8 cellular contexts compared by ENCODE assay signal in the genomic region with DNA sequence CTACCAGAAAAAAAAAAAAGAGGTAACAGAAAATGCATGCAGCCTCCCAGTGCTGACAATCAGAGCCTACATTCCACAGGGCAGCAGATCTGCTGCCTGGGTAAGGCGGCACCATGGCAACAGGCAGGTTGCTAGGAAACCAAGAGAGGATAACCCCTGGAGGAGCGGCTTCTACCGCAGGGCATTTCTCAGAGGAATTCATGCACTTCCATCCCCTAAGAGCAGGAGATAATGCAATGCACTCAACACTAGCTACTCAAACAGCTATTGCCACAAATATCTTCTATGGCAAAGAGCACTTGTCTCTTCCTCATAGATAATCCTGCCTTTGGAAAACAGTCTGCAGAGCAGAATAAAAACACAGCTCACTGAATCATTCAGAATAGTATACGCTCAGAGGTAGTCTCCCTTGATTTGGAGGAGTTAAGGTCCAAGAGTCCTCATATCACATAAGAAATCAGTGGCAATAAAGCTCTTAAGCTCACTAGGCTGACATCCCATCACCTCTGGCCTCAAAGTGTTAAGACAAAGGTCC. TPM values are rescaled to one million over a fixed set of nuclear protein-coding genes. Genes with fewer than 3 reads are reported as not detected.
DNase-seq lines count a peak whose midpoint lies in the region; ATAC-seq and TF ChIP-seq lines count a peak whose summit lies in the region.

No MANE protein-coding gene starts in this region.

- no peaks in the 10 kb centered on the region for H3K9me3 Mint-ChIP-seq in GM23338

- H3K27me3 ChIP-seq in GM23338 (ENCODE audit: insufficient read depth) (no peaks in the 10 kb centered on the region), layer of hippocampus (ENCODE audit: control insufficient read depth, insufficient read depth, low read length) (no peaks in the 10 kb centered on the region), tibial artery (no peaks in the 10 kb centered on the region)

- no peaks in the 10 kb centered on the region for H3K9me3 ChIP-seq in tibial artery

- H3K79me2 ChIP-seq in GM23338 (replicated peaks; ENCODE audit: insufficient read depth) = peaks cover 96% of the 10 kb centered on the region

- peak overlapping the region; percentile 34; the same call in 1 of the 2 replicates for H3K27ac ChIP-seq in GM23338 (ENCODE audit: low read depth)
- H3K27ac ChIP-seq in layer of hippocampus (ENCODE audit: low read depth, low read length) = peak overlapping the region; percentile 67
- H3K27ac ChIP-seq in tibial artery = peak overlapping the region; percentile 34 to 85

- no peaks in the 10 kb centered on the region; the same call in 1 of the 2 replicates for H3F3A ChIP-seq in GM23338 (replicated peaks; ENCODE audit: low read depth)

- no peak overlapping the region for H3K4me3 ChIP-seq in GM23338
- no peak overlapping the region for H3K4me3 ChIP-seq in tibial artery

- no peaks in the 10 kb centered on the region for H3K9me2 ChIP-seq in GM23338 (ENCODE audit: insufficient read depth)

- TF ChIP-seq CTCF in GM23338 (conservative IDR thresholded peaks at IDR 0.05; ENCODE audit: low read depth in 2 of 2) = no peak
- TF ChIP-seq CTCF in tibial artery (IDR thresholded peaks at IDR 0.05) = no peak

- ATAC-seq in GM23338 (peak; percentile 93), GM21367 (IDR thresholded peaks at IDR 0.05; ENCODE audit: unreplicated experiment) (no peak)

- no peak overlapping the region for H2AFZ ChIP-seq in GM23338

- peak overlapping the region; percentile 29 for H3K27ac Mint-ChIP-seq in GM23338

- H4K20me1 ChIP-seq in GM23338 (replicated peaks; ENCODE audit: insufficient read depth) = peaks cover 85% of the 10 kb centered on the region

- intact Hi-C loops in tibial artery (cut with DNase I; ENCODE audit: low total_unique reads) = no loop called here

- no peaks in the 10 kb centered on the region for H3K36me3 ChIP-seq in GM23338 (ENCODE audit: insufficient read depth)
- peaks cover 0 to 6% (median 0%) of the 10 kb centered on the region in 3 donors for H3K36me3 ChIP-seq in tibial artery

- peaks cover 52% of the 10 kb centered on the region for H3K4me1 ChIP-seq in GM23338 (ENCODE audit: insufficient read depth)
- peaks cover 0 to 85% (median 55%) of the 10 kb centered on the region in 4 donors for H3K4me1 ChIP-seq in tibial artery

- no peak overlapping the region for H3K4me2 ChIP-seq in GM23338

- H3K27me3 Mint-ChIP-seq in GM23338 (ENCODE audit: insufficient read depth, low read depth, poor library complexity) = peaks cover 14% of the 10 kb centered on the region

- H3K4me3 Mint-ChIP-seq in GM23338 = peak overlapping the region; percentile 5; the same call in 1 of the 3 replicates

- no peaks in the 10 kb centered on the region for H3K36me3 Mint-ChIP-seq in GM23338 (ENCODE audit: low read depth)

- H3K4me1 Mint-ChIP-seq in GM23338 = peaks cover 63% of the 10 kb centered on the region

- DNase-seq in GM23338 (ENCODE audit: low spot score) = peak; percentile 99
- DNase-seq in NCI-H446 treated with DMSO at 0.1 percent for 48 hours (lab: John Stamatoyannopoulos, UW) = peak; percentile 49
- peak; percentile 55 to 73 for DNase-seq in cerebellar nuclear complex (lab: John Stamatoyannopoulos, UW)
- DNase-seq in tibial artery = peak; percentile 70 to 87
- no peak for DNase-seq in activated CD4-positive, alpha-beta T cell treated with anti-CD3 and anti-CD28 coated beads, Interleukin-2, amount 50 U/mL, for 4 hours
- no peak for DNase-seq in 8988T

TF ChIP-seq in GM23338, 12 proteins besides CTCF, POLR2A, EP300 and RAD21:
- no peak for TF ChIP-seq STAT1 (IDR thresholded peaks at IDR 0.05; ENCODE audit: unreplicated experiment)
- TF ChIP-seq ZNF114 (CRISPR knock-in tag; IDR thresholded peaks at IDR 0.05) = no peak
- no peak for TF ChIP-seq CREB1 (CRISPR knock-in tag; IDR thresholded peaks at IDR 0.05; ENCODE audit: low read depth)
- TF ChIP-seq EZH2 (IDR thresholded peaks at IDR 0.05; ENCODE audit: low read depth, unreplicated experiment) = no peak
- TF ChIP-seq, protein P1, sequence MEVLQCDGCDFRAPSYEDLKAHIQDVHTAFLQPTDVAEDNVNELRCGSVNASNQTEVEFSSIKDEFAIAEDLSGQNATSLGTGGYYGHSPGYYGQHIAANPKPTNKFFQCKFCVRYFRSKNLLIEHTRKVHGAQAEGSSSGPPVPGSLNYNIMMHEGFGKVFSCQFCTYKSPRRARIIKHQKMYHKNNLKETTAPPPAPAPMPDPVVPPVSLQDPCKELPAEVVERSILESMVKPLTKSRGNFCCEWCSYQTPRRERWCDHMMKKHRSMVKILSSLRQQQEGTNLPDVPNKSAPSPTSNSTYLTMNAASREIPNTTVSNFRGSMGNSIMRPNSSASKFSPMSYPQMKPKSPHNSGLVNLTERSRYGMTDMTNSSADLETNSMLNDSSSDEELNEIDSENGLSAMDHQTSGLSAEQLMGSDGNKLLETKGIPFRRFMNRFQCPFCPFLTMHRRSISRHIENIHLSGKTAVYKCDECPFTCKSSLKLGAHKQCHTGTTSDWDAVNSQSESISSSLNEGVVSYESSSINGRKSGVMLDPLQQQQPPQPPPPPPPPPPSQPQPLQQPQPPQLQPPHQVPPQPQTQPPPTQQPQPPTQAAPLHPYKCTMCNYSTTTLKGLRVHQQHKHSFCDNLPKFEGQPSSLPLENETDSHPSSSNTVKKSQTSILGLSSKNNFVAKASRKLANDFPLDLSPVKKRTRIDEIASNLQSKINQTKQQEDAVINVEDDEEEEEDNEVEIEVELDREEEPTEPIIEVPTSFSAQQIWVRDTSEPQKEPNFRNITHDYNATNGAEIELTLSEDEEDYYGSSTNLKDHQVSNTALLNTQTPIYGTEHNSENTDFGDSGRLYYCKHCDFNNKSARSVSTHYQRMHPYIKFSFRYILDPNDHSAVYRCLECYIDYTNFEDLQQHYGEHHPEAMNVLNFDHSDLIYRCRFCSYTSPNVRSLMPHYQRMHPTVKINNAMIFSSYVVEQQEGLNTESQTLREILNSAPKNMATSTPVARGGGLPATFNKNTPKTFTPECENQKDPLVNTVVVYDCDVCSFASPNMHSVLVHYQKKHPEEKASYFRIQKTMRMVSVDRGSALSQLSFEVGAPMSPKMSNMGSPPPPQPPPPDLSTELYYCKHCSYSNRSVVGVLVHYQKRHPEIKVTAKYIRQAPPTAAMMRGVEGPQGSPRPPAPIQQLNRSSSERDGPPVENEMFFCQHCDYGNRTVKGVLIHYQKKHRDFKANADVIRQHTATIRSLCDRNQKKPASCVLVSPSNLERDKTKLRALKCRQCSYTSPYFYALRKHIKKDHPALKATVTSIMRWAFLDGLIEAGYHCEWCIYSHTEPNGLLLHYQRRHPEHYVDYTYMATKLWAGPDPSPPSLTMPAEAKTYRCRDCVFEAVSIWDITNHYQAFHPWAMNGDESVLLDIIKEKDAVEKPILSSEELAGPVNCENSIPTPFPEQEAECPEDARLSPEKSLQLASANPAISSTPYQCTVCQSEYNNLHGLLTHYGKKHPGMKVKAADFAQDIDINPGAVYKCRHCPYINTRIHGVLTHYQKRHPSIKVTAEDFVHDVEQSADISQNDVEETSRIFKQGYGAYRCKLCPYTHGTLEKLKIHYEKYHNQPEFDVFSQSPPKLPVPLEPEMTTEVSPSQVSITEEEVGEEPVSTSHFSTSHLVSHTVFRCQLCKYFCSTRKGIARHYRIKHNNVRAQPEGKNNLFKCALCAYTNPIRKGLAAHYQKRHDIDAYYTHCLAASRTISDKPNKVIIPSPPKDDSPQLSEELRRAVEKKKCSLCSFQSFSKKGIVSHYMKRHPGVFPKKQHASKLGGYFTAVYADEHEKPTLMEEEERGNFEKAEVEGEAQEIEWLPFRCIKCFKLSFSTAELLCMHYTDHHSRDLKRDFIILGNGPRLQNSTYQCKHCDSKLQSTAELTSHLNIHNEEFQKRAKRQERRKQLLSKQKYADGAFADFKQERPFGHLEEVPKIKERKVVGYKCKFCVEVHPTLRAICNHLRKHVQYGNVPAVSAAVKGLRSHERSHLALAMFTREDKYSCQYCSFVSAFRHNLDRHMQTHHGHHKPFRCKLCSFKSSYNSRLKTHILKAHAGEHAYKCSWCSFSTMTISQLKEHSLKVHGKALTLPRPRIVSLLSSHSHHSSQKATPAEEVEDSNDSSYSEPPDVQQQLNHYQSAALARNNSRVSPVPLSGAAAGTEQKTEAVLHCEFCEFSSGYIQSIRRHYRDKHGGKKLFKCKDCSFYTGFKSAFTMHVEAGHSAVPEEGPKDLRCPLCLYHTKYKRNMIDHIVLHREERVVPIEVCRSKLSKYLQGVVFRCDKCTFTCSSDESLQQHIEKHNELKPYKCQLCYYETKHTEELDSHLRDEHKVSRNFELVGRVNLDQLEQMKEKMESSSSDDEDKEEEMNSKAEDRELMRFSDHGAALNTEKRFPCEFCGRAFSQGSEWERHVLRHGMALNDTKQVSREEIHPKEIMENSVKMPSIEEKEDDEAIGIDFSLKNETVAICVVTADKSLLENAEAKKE (CRISPR knock-in tag; IDR thresholded peaks at IDR 0.05) = no peak
- no peak for TF ChIP-seq EZH2phosphoT487 (IDR thresholded peaks at IDR 0.05; ENCODE audit: unreplicated experiment)
- TF ChIP-seq, protein P2, sequence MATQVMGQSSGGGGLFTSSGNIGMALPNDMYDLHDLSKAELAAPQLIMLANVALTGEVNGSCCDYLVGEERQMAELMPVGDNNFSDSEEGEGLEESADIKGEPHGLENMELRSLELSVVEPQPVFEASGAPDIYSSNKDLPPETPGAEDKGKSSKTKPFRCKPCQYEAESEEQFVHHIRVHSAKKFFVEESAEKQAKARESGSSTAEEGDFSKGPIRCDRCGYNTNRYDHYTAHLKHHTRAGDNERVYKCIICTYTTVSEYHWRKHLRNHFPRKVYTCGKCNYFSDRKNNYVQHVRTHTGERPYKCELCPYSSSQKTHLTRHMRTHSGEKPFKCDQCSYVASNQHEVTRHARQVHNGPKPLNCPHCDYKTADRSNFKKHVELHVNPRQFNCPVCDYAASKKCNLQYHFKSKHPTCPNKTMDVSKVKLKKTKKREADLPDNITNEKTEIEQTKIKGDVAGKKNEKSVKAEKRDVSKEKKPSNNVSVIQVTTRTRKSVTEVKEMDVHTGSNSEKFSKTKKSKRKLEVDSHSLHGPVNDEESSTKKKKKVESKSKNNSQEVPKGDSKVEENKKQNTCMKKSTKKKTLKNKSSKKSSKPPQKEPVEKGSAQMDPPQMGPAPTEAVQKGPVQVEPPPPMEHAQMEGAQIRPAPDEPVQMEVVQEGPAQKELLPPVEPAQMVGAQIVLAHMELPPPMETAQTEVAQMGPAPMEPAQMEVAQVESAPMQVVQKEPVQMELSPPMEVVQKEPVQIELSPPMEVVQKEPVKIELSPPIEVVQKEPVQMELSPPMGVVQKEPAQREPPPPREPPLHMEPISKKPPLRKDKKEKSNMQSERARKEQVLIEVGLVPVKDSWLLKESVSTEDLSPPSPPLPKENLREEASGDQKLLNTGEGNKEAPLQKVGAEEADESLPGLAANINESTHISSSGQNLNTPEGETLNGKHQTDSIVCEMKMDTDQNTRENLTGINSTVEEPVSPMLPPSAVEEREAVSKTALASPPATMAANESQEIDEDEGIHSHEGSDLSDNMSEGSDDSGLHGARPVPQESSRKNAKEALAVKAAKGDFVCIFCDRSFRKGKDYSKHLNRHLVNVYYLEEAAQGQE (IDR thresholded peaks at IDR 0.05; ENCODE audit: unreplicated experiment) = no peak
- no peak for TF ChIP-seq JUNB (IDR thresholded peaks at IDR 0.05; ENCODE audit: unreplicated experiment)
TF ChIP-seq in GM23338: peak in this region for 0.

RNA-seq across cellular contexts. Expression of a gene that starts 10.8 kb away (rescaled TPM):
- 362 and 391 TPM in 2 replicates for total RNA-seq in GM23338 (2014; rRNA removed; shearing (Covaris generic))
- polyA plus RNA-seq in GM23338 (2016; fragmentation: Nextera tagmentation; extraction: Ambion mirVana) = 144 and 151 TPM in 2 replicates

Comparison
In these comparisons a context has a peak if more than half of its experiments do, and no peak if none do; other contexts are left out.
1. DNase-seq: peak in GM23338 (single experiment), NCI-H446 treated with DMSO at 0.1 percent for 48 hours (single experiment), cerebellar nuclear complex (2 of 2) and tibial artery (2 of 2); none in activated CD4-positive, alpha-beta T cell treated with anti-CD3 and anti-CD28 coated beads, Interleukin-2, amount 50 U/mL, for 4 hours (0 of 2) and 8988T (single experiment).
2. Peak in every context shown above with its lines, with median percentiles within 50 percentile points of each other: H3K27ac ChIP-seq.